In the genomic region with DNA sequence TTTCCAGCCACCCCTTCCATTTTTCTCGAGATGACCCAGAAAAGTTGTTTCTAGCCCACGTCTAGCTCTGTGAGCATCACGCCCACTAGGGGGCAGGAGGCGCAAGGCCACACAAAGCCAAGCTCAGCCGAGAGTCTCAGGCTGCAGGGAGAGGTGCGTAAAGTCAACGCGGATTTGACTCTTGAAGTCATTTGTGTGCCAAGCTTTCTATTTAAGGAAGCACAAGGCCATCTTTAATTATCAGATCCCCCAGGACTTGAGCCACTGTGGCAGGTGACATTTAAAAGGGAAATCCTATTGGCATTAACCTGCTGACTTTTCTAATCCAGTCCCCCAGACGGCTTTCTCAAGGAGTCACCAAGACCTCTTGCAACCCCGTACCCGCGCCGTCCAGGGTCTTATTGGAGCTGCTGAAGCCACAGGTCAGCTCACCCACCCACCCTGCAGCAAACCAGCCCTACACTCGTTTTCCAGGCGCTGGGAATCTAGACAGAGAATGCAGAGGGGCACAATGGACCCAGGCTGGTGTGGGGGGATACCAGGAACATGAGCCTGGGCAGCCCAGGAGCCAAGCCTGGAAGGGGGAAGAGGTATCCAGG, we compare ENCODE assay signal across 8 cellular contexts.
DNase-seq lines count a peak whose midpoint lies in the region; ATAC-seq lines count a peak whose summit lies in the region.

No MANE protein-coding gene starts in this region.

- peak; percentile 47 for ATAC-seq in HG02938 (IDR thresholded peaks at IDR 0.05; ENCODE audit: unreplicated experiment)
- ATAC-seq in HG03039 (IDR thresholded peaks at IDR 0.05; ENCODE audit: unreplicated experiment) = no peak

- no peak overlapping the region for H3K27ac ChIP-seq in caudate nucleus (ENCODE audit: low read depth, low read length)

- DNase-seq in ELF-1 (ENCODE audit: low read depth, low spot score) (peak; percentile 87), NCI-H446 (lab: John Stamatoyannopoulos, UW) (peak; percentile 60 to 78), caudate nucleus (lab: John Stamatoyannopoulos, UW) (peak in 58 of 61 donors; percentile 23 to 87 (median 66)), kidney glomerular epithelial cell (lab: John Stamatoyannopoulos, UW) (peak; percentile 79)
- DNase-seq in activated CD4-positive, alpha-beta T cell treated with anti-CD3 and anti-CD28 coated beads for 1 hour = peak; percentile 79
- DNase-seq in stimulated activated CD4-positive, alpha-beta T cell treated with anti-CD3 and anti-CD28 coated beads, Interleukin-1b, Interleukin-23, amount 100 ng/mL, for 4 hours (ENCODE audit: low read depth in 2 of 2) = peak; percentile 79 to 80
